In genomic region chr17:48908047-48908843, GRCh38 we compare ENCODE assay signal across 1 cellular context.
A peak's percentile ranks its signal among the peaks of the same experiment; 100 is the strongest.
TF ChIP-seq lines count a peak whose summit lies in the region.

TSS of gene UBE2Z (plus strand) at chr17:48908407. CDS start at chr17:48908504, 97 bp downstream.

TF ChIP-seq in HepG2, 621 proteins besides CTCF, POLR2A, EP300 and RAD21 (continued from another document and continues in another):
- no peak for TF ChIP-seq SNRNP70 (IDR thresholded peaks at IDR 0.05; ENCODE audit: low read depth, low read length)
- TF ChIP-seq ZNF569 (CRISPR knock-in tag; IDR thresholded peaks at IDR 0.05; ENCODE audit: borderline replicate concordance): no peak
- TF ChIP-seq, protein P1, sequence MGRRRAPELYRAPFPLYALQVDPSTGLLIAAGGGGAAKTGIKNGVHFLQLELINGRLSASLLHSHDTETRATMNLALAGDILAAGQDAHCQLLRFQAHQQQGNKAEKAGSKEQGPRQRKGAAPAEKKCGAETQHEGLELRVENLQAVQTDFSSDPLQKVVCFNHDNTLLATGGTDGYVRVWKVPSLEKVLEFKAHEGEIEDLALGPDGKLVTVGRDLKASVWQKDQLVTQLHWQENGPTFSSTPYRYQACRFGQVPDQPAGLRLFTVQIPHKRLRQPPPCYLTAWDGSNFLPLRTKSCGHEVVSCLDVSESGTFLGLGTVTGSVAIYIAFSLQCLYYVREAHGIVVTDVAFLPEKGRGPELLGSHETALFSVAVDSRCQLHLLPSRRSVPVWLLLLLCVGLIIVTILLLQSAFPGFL (CRISPR knock-in tag; IDR thresholded peaks at IDR 0.05): no peak
- TF ChIP-seq ATF5 (CRISPR knock-in tag; IDR thresholded peaks at IDR 0.05; ENCODE audit: low read depth): peak; percentile 75
- TF ChIP-seq MTA3 (CRISPR knock-in tag; IDR thresholded peaks at IDR 0.05): no peak
- peak; percentile 85 for TF ChIP-seq KLF11 (CRISPR knock-in tag; IDR thresholded peaks at IDR 0.05)
- TF ChIP-seq RARA (CRISPR knock-in tag; IDR thresholded peaks at IDR 0.05): peak; percentile 60
- TF ChIP-seq NFE2L2 (IDR thresholded peaks at IDR 0.05; ENCODE audit: low read length): no peak
- TF ChIP-seq ZNF773 (CRISPR knock-in tag; IDR thresholded peaks at IDR 0.05; ENCODE audit: borderline replicate concordance): 0 out of 2 replicates have a peak, but pooled peaks have one; percentile 20
- no peak for TF ChIP-seq ATF7 (IDR thresholded peaks at IDR 0.05)
- peak; percentile 86 for TF ChIP-seq ATF7 (CRISPR knock-in tag; IDR thresholded peaks at IDR 0.05)
- peak; percentile 90 for TF ChIP-seq HNRNPLL (IDR thresholded peaks at IDR 0.05; ENCODE audit: low read depth, low read length, poor library complexity, severe bottlenecking)
- TF ChIP-seq ZNF501 (CRISPR knock-in tag; IDR thresholded peaks at IDR 0.05): peak; percentile 87
- no peak for TF ChIP-seq HDAC6 (IDR thresholded peaks at IDR 0.05; ENCODE audit: low read depth, low read length)
- TF ChIP-seq ZNF564 (CRISPR knock-in tag; IDR thresholded peaks at IDR 0.05): peak; percentile 94
- peak; percentile 95 for TF ChIP-seq MYC (CRISPR knock-in tag; IDR thresholded peaks at IDR 0.05; ENCODE audit: borderline replicate concordance)
- peak; percentile 77; the same call in 1 of the 2 replicates for TF ChIP-seq KLF9 (CRISPR knock-in tag; IDR thresholded peaks at IDR 0.05; ENCODE audit: low read depth)
- TF ChIP-seq HOXA7 (CRISPR knock-in tag; IDR thresholded peaks at IDR 0.05): no peak
- TF ChIP-seq ZNF883 (CRISPR knock-in tag; IDR thresholded peaks at IDR 0.05; ENCODE audit: not compliant biosample characterization): peak; percentile 84
- TF ChIP-seq ZNF567 (CRISPR knock-in tag; IDR thresholded peaks at IDR 0.05; ENCODE audit: borderline replicate concordance): peak; percentile 97; the same call in 1 of the 2 replicates
- TF ChIP-seq ZNF562 (CRISPR knock-in tag; IDR thresholded peaks at IDR 0.05; ENCODE audit: borderline replicate concordance): no peak
- TF ChIP-seq ZNF549 (CRISPR knock-in tag; IDR thresholded peaks at IDR 0.05): no peak
- no peak for TF ChIP-seq NR3C1 (CRISPR knock-in tag; IDR thresholded peaks at IDR 0.05)
- no peak for TF ChIP-seq ZNF354B (CRISPR knock-in tag; IDR thresholded peaks at IDR 0.05)
- TF ChIP-seq, protein P2, sequence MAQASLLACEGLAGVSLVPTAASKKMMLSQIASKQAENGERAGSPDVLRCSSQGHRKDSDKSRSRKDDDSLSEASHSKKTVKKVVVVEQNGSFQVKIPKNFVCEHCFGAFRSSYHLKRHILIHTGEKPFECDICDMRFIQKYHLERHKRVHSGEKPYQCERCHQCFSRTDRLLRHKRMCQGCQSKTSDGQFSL (CRISPR knock-in tag; IDR thresholded peaks at IDR 0.05): peak; percentile 95
- no peak for TF ChIP-seq SMARCE1 (IDR thresholded peaks at IDR 0.05; ENCODE audit: borderline replicate concordance)
- no peak for TF ChIP-seq SRSF9 (IDR thresholded peaks at IDR 0.05; ENCODE audit: borderline replicate concordance, insufficient read depth, low read depth, low read length, poor library complexity, severe bottlenecking)
- TF ChIP-seq ZNF710 (CRISPR knock-in tag; IDR thresholded peaks at IDR 0.05; ENCODE audit: borderline replicate concordance): peak; percentile 89
- TF ChIP-seq HMGA1 (CRISPR knock-in tag; conservative IDR thresholded peaks at IDR 0.05): no peak
- peak; percentile 70; the same call in 1 of the 2 replicates for TF ChIP-seq PAF1 (CRISPR knock-in tag; IDR thresholded peaks at IDR 0.05)
- TF ChIP-seq ZNF615 (CRISPR knock-in tag; IDR thresholded peaks at IDR 0.05; ENCODE audit: borderline replicate concordance): no peak; the same call in 1 of the 2 replicates
- no peak for TF ChIP-seq ZNF550 (CRISPR knock-in tag; IDR thresholded peaks at IDR 0.05; ENCODE audit: borderline replicate concordance)
- TF ChIP-seq ZC3H13 (CRISPR knock-in tag; IDR thresholded peaks at IDR 0.05): peak; percentile 94
- TF ChIP-seq KDM1A (CRISPR knock-in tag; IDR thresholded peaks at IDR 0.05): peak; percentile 71
- TF ChIP-seq RCOR2 (CRISPR knock-in tag; IDR thresholded peaks at IDR 0.05): no peak; the same call in 1 of the 2 replicates
- peak; percentile 97 for TF ChIP-seq ERF (CRISPR knock-in tag; IDR thresholded peaks at IDR 0.05)
- peak; percentile 77 for TF ChIP-seq E2F1 (CRISPR knock-in tag; IDR thresholded peaks at IDR 0.05)
- TF ChIP-seq MXD1 (CRISPR knock-in tag; IDR thresholded peaks at IDR 0.05): peak; percentile 92
- no peak for TF ChIP-seq ISX (CRISPR knock-in tag; conservative IDR thresholded peaks at IDR 0.05)
- TF ChIP-seq, protein P3, sequence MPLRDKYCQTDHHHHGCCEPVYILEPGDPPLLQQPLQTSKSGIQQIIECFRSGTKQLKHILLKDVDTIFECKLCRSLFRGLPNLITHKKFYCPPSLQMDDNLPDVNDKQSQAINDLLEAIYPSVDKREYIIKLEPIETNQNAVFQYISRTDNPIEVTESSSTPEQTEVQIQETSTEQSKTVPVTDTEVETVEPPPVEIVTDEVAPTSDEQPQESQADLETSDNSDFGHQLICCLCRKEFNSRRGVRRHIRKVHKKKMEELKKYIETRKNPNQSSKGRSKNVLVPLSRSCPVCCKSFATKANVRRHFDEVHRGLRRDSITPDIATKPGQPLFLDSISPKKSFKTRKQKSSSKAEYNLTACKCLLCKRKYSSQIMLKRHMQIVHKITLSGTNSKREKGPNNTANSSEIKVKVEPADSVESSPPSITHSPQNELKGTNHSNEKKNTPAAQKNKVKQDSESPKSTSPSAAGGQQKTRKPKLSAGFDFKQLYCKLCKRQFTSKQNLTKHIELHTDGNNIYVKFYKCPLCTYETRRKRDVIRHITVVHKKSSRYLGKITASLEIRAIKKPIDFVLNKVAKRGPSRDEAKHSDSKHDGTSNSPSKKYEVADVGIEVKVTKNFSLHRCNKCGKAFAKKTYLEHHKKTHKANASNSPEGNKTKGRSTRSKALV (CRISPR knock-in tag; IDR thresholded peaks at IDR 0.05): peak; percentile 63; the same call in 1 of the 2 replicates
- TF ChIP-seq ZNF282 (IDR thresholded peaks at IDR 0.05; ENCODE audit: partially characterized antibody): no peak
- TF ChIP-seq FUBP1 (CRISPR knock-in tag; IDR thresholded peaks at IDR 0.05; ENCODE audit: borderline replicate concordance): no peak
- TF ChIP-seq ZNF709 (CRISPR knock-in tag; IDR thresholded peaks at IDR 0.05): peak; percentile 63; the same call in 1 of the 2 replicates
- TF ChIP-seq MEIS2 (CRISPR knock-in tag; IDR thresholded peaks at IDR 0.05): peak; percentile 51; the same call in 1 of the 2 replicates
- TF ChIP-seq NFKB2 (CRISPR knock-in tag; IDR thresholded peaks at IDR 0.05; ENCODE audit: borderline replicate concordance): peak; percentile 98
- peak; percentile 85 for TF ChIP-seq MIER2 (CRISPR knock-in tag; IDR thresholded peaks at IDR 0.05)
- TF ChIP-seq FOXJ3 (CRISPR knock-in tag; IDR thresholded peaks at IDR 0.05; ENCODE audit: borderline replicate concordance): no peak
- 0 out of 2 replicates have a peak, but pooled peaks have one; percentile 17 for TF ChIP-seq CENPT (CRISPR knock-in tag; IDR thresholded peaks at IDR 0.05; ENCODE audit: low read depth)
- TF ChIP-seq, protein P4, sequence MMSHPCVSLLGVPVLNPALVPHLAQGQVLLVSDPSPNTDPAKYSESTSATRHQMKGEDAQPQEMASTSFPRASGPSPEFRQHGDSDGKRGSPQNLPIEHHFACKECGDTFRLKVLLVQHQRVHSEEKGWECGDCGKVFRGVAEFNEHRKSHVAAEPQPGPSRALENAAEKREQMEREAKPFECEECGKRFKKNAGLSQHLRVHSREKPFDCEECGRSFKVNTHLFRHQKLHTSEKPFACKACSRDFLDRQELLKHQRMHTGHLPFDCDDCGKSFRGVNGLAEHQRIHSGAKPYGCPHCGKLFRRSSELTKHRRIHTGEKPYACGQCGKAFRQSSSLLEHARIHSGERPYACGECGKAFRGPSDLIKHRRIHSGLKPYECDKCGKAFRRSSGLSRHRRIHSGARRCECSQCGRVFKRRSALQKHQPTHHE (CRISPR knock-in tag; IDR thresholded peaks at IDR 0.05; ENCODE audit: borderline replicate concordance): peak; percentile 91; the same call in 1 of the 2 replicates
- peak; percentile 97 for TF ChIP-seq PHF8 (CRISPR knock-in tag; IDR thresholded peaks at IDR 0.05)
- no peak for TF ChIP-seq ADNP (CRISPR knock-in tag; IDR thresholded peaks at IDR 0.05)
- peak; percentile 91 for TF ChIP-seq SRSF1 (optimal IDR thresholded peaks at IDR 0.05; ENCODE audit: low read depth, low read length)
- peak; percentile 92 for TF ChIP-seq YY1 (IDR thresholded peaks at IDR 0.05; ENCODE audit: insufficient read depth, insufficient replicate concordance, low read depth, low read length)
- TF ChIP-seq NR2F6 (IDR thresholded peaks at IDR 0.05): no peak
- peak; percentile 49 for TF ChIP-seq NR2F6 (CRISPR knock-in tag; IDR thresholded peaks at IDR 0.05)
- TF ChIP-seq, protein P5, sequence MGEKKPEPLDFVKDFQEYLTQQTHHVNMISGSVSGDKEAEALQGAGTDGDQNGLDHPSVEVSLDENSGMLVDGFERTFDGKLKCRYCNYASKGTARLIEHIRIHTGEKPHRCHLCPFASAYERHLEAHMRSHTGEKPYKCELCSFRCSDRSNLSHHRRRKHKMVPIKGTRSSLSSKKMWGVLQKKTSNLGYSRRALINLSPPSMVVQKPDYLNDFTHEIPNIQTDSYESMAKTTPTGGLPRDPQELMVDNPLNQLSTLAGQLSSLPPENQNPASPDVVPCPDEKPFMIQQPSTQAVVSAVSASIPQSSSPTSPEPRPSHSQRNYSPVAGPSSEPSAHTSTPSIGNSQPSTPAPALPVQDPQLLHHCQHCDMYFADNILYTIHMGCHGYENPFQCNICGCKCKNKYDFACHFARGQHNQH (CRISPR knock-in tag; IDR thresholded peaks at IDR 0.05): peak; percentile 97
- no peak for TF ChIP-seq ATRX (CRISPR knock-in tag; IDR thresholded peaks at IDR 0.05; ENCODE audit: borderline replicate concordance)
- TF ChIP-seq, protein P6, sequence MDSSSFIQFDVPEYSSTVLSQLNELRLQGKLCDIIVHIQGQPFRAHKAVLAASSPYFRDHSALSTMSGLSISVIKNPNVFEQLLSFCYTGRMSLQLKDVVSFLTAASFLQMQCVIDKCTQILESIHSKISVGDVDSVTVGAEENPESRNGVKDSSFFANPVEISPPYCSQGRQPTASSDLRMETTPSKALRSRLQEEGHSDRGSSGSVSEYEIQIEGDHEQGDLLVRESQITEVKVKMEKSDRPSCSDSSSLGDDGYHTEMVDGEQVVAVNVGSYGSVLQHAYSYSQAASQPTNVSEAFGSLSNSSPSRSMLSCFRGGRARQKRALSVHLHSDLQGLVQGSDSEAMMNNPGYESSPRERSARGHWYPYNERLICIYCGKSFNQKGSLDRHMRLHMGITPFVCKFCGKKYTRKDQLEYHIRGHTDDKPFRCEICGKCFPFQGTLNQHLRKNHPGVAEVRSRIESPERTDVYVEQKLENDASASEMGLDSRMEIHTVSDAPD (CRISPR knock-in tag; IDR thresholded peaks at IDR 0.05): peak; percentile 80
- peak; percentile 86 for TF ChIP-seq TEAD3 (CRISPR knock-in tag; optimal IDR thresholded peaks at IDR 0.05; ENCODE audit: borderline replicate concordance)
- TF ChIP-seq ZKSCAN5 (CRISPR knock-in tag; IDR thresholded peaks at IDR 0.05): no peak
- TF ChIP-seq CBX5 (CRISPR knock-in tag; IDR thresholded peaks at IDR 0.05; ENCODE audit: borderline replicate concordance): peak; percentile 93; the same call in 1 of the 2 replicates
- peak; percentile 52; the same call in 1 of the 2 replicates for TF ChIP-seq GTF2F1 (IDR thresholded peaks at IDR 0.05; ENCODE audit: low read length)
- TF ChIP-seq ZNF101 (CRISPR knock-in tag; IDR thresholded peaks at IDR 0.05; ENCODE audit: borderline replicate concordance, low read depth): peak; percentile 68; the same call in 1 of the 2 replicates
